In the genomic region with DNA sequence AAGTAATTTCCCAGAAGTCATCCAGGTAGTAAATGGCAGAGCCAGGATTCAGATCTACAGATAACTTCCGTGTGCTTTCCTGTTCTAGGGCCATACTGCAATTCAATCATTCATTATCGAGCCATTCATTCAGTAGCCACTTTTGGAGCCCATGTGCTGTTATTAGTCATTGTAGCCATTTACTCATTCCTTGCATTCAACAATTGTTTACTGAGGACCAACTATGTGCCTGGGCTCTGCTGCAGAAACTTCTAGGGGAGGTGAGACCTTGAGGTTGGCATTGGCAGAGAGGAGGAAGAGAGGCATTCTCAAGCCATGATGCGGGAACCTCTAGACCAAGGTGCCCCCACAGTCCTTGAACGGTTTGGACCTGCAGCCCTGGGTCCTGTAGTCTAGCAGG, we compare ENCODE assay signal across 19 cellular contexts. TPM values are rescaled to one million over a fixed set of nuclear protein-coding genes. Genes with fewer than 3 reads are reported as not detected.
DNase-seq lines count a peak whose midpoint lies in the region; ATAC-seq, FAIRE-seq and TF ChIP-seq lines count a peak whose summit lies in the region.
"Had no signal": no experiment of that assay in that cellular context is flagged by ENCODE, and none has a peak within 500 bp of the region (broad histone marks: within the 10 kb centered on the region; RNA-seq: fewer than 3 reads in every experiment).

No MANE protein-coding gene starts in this region.

- no peak overlapping the region for H3K56ac ChIP-seq in IMR-90 (ENCODE audit: extremely low read depth, insufficient read depth, low read length)

- H3K27ac ChIP-seq in A549 = peak overlapping the region; percentile 95 to 97
- H3K27ac ChIP-seq in IMR-90 (ENCODE audit: insufficient read depth, low read length) = no peak overlapping the region
- H3K27ac ChIP-seq in astrocyte (ENCODE audit: low read depth, low read length) = peak overlapping the region; percentile 41
- H3K27ac ChIP-seq in endodermal cell (ENCODE audit: low read depth, low read length) = no peak overlapping the region

- peaks cover 8% of the 10 kb centered on the region for H3K27me3 Mint-ChIP-seq in astrocyte (ENCODE audit: low read depth, unreplicated experiment)
- H3K27me3 Mint-ChIP-seq in endodermal cell (ENCODE audit: insufficient read depth) = peaks cover 2% of the 10 kb centered on the region

- in situ Hi-C loops in IMR-90 (cut with MboI; ENCODE audit: low sequenced_read_pairs) = no loop called here

- H3K36me3 Mint-ChIP-seq in astrocyte (ENCODE audit: low read depth, unreplicated experiment) = no peaks in the 10 kb centered on the region
- no peaks in the 10 kb centered on the region for H3K36me3 Mint-ChIP-seq in endodermal cell (ENCODE audit: low read depth)

- ATAC-seq in A549 (peak in 1 of 2 experiments; percentile 16; a peak in 2 of 6 replicates), IMR-90 (ENCODE audit: low read depth) (no peak), HG03565 (IDR thresholded peaks at IDR 0.05; ENCODE audit: unreplicated experiment) (no peak), HG03139 (IDR thresholded peaks at IDR 0.05; ENCODE audit: unreplicated experiment) (no peak)
- ATAC-seq: SK-N-SH treated with all-trans-retinoic acid at 6 μM for 48 hours had no signal

- H3K9me3 ChIP-seq in A549 (no peaks in the 10 kb centered on the region), IMR-90 (ENCODE audit: control insufficient read depth, insufficient read depth, low read length) (no peaks in the 10 kb centered on the region), astrocyte (ENCODE audit: insufficient read depth, low read depth, low read length) (no peaks in the 10 kb centered on the region), endodermal cell (ENCODE audit: control insufficient read depth, low read length) (no peaks in the 10 kb centered on the region)

- intact Hi-C loops in IMR-90 (cut with micrococcal nuclease) = no loop called here

- peak overlapping the region; percentile 52; the same call in 1 of the 2 replicates for H4K91ac ChIP-seq in IMR-90 (ENCODE audit: insufficient read depth, low read depth, low read length)

- H3K18ac ChIP-seq in IMR-90 (ENCODE audit: low read depth, low read length) = no peak overlapping the region

- peak overlapping the region; percentile 11 for H3K23ac ChIP-seq in IMR-90 (ENCODE audit: low read depth, low read length)

- dilution Hi-C loops in IMR-90 (cut with HindIII; ENCODE audit: low sequenced_read_pairs, unreplicated experiment) = no loop called here

- H3K4me3 ChIP-seq in A549 = no peak overlapping the region
- H3K4me3 ChIP-seq in IMR-90 (ENCODE audit: insufficient read depth, low read depth, low read length) = no peak overlapping the region
- no peak overlapping the region for H3K4me3 ChIP-seq in astrocyte (ENCODE audit: insufficient read depth, low read depth, low read length)
- no peak overlapping the region for H3K4me3 ChIP-seq in endodermal cell (ENCODE audit: low read length)

- no peak; a peak in 1 of 5 replicates for TF ChIP-seq EP300 in A549 (IDR thresholded peaks at IDR 0.05)

- peaks cover 92% of the 10 kb centered on the region for H3K4me1 ChIP-seq in A549
- peaks cover 29% of the 10 kb centered on the region for H3K4me1 ChIP-seq in IMR-90 (ENCODE audit: control insufficient read depth, insufficient read depth, low read length)
- H3K4me1 ChIP-seq in astrocyte (ENCODE audit: insufficient read depth, low read length) = peaks cover 43% of the 10 kb centered on the region
- peaks cover 5% of the 10 kb centered on the region for H3K4me1 ChIP-seq in endodermal cell (ENCODE audit: control insufficient read depth, insufficient read depth, low read length)

- no peak overlapping the region for H3K27ac Mint-ChIP-seq in astrocyte (ENCODE audit: unreplicated experiment)
- H3K27ac Mint-ChIP-seq in endodermal cell = no peak overlapping the region
- H3K27ac Mint-ChIP-seq: HFFc6, IgD-negative memory B cell had no signal

- peak in 1 of 2 experiments; percentile 29 for DNase-seq in A549 (ENCODE audit: low read depth in 1 of 2, low spot score in 1 of 2)
- DNase-seq in IMR-90 = peak; percentile 39
- DNase-seq in astrocyte (ENCODE audit: low read depth) = peak; percentile 43
- peak; percentile 25 for DNase-seq in glomerular visceral epithelial cell (ENCODE audit: extremely low spot score)
- no peak for DNase-seq in endodermal cell
- no peak for DNase-seq in NOMO-1 treated with DMSO at 0.1 percent for 48 hours (lab: John Stamatoyannopoulos, UW; ENCODE audit: unreplicated experiment)
- DNase-seq: GDM1, GOT3, HFFc6, NCI-H1092, NCI-H345, NCI-H69, Right ventricle myocardium superior had no signal

- H4K20me1 ChIP-seq in IMR-90 (ENCODE audit: insufficient read depth, low read length) (peaks cover 33% of the 10 kb centered on the region), astrocyte (ENCODE audit: insufficient read depth, low read length) (peaks cover 12% of the 10 kb centered on the region)

- CTCF ChIA-PET in A549 (lab: Yijun Ruan, JAX) = interaction anchor here (3.6 kb wide), 1 partner anchor 34 kb away, joined by 16 read pairs; no protein-coding TSS in a partner anchor
- CTCF ChIA-PET in IMR-90 (lab: Yijun Ruan, JAX) = no interaction called here

- H3K4me3 Mint-ChIP-seq in astrocyte (ENCODE audit: unreplicated experiment) (no peak overlapping the region), endodermal cell (no peak overlapping the region)
- H3K4me3 Mint-ChIP-seq: HFFc6, IgD-negative memory B cell had no signal

- FAIRE-seq in A549 (lab: Jason Lieb, UNC) (no peak), astrocyte (lab: Jason Lieb, UNC) (no peak)
- FAIRE-seq: A204.1, GM12892 had no signal

- TF ChIP-seq CTCF in A549 (IDR thresholded peaks at IDR 0.05) (no peak), IMR-90 (conservative IDR thresholded peaks at IDR 0.05; ENCODE audit: low read depth, low read length) (no peak), astrocyte (IDR thresholded peaks at IDR 0.05; ENCODE audit: insufficient read depth, low read depth, low read length) (no peak), endodermal cell (conservative IDR thresholded peaks at IDR 0.05) (no peak)

- H3K9ac ChIP-seq in IMR-90 (ENCODE audit: low read depth, low read length) (no peak overlapping the region), astrocyte (ENCODE audit: low read length) (no peak overlapping the region), endodermal cell (ENCODE audit: extremely low read depth, low read length, poor library complexity, severe bottlenecking) (no peak overlapping the region)

- H2BK15ac ChIP-seq in IMR-90 (ENCODE audit: low read depth, low read length) = peak overlapping the region; percentile 47; the same call in 1 of the 3 replicates

- BruUV-seq in IMR-90 (replicated peaks; lab: Mats Ljungman, UMichigan) = no TSS peak

- H2AFZ ChIP-seq in IMR-90 (replicated peaks; ENCODE audit: low read length, poor library complexity) (no peak overlapping the region), astrocyte (ENCODE audit: low read depth, low read length) (no peak overlapping the region)

- H3K36me3 ChIP-seq in IMR-90 (ENCODE audit: control insufficient read depth, insufficient read depth, low read length) (no peaks in the 10 kb centered on the region), astrocyte (ENCODE audit: insufficient read depth, low read length) (no peaks in the 10 kb centered on the region), endodermal cell (ENCODE audit: control insufficient read depth, insufficient read depth, low read length) (no peaks in the 10 kb centered on the region)

- POLR2A ChIA-PET in A549 (lab: Yijun Ruan, JAX) (no interaction called here), IMR-90 (lab: Charles Lee; ENCODE audit: unreplicated experiment) (no interaction called here)

- H3K27me3 ChIP-seq in IMR-90 (ENCODE audit: control insufficient read depth, insufficient read depth, low read length) (no peaks in the 10 kb centered on the region), astrocyte (ENCODE audit: insufficient read depth, low read length) (no peaks in the 10 kb centered on the region), endodermal cell (ENCODE audit: control insufficient read depth, insufficient read depth, low read length, poor library complexity, severe bottlenecking) (peaks cover 7% of the 10 kb centered on the region)

- peak overlapping the region; percentile 52; the same call in 1 of the 2 replicates for H2BK20ac ChIP-seq in IMR-90 (ENCODE audit: low read depth, low read length)

- peak overlapping the region; percentile 76 for H3K4me2 ChIP-seq in A549
- H3K4me2 ChIP-seq in IMR-90 (ENCODE audit: low read depth, low read length) = no peak overlapping the region
- H3K4me2 ChIP-seq in astrocyte (ENCODE audit: low read length) = peak overlapping the region; percentile 40

- no peak overlapping the region for H4K5ac ChIP-seq in IMR-90 (ENCODE audit: low read depth, low read length)

- TF ChIP-seq POLR2A in A549 (IDR thresholded peaks at IDR 0.05; ENCODE audit: low read length) = no peak
- no peak for TF ChIP-seq POLR2A in IMR-90 (IDR thresholded peaks at IDR 0.05; ENCODE audit: low read depth, low read length)

- H3K9me1 ChIP-seq in IMR-90 (ENCODE audit: insufficient read depth, low read length) = peaks cover 46% of the 10 kb centered on the region

- peak overlapping the region; percentile 67 for H2AK5ac ChIP-seq in IMR-90 (ENCODE audit: low read depth, low read length)

- H3K4me1 Mint-ChIP-seq in astrocyte (ENCODE audit: low read depth, unreplicated experiment) = peaks cover 25% of the 10 kb centered on the region
- H3K4me1 Mint-ChIP-seq in endodermal cell = peaks cover 48% of the 10 kb centered on the region

- H3K79me1 ChIP-seq in IMR-90 (ENCODE audit: low read depth in 1 of 2, low read length in 2 of 2) = peaks cover 34 to 98% of the 10 kb centered on the region in 2 experiments

- peak overlapping the region; percentile 48 for H2BK120ac ChIP-seq in IMR-90 (ENCODE audit: low read depth, low read length)

- 0 out of 2 replicates have a peak overlapping the region, but pooled peaks have one; percentile 29 for H3K14ac ChIP-seq in IMR-90 (replicated peaks; ENCODE audit: low read depth, low read length)

- no peak for TF ChIP-seq RAD21 in A549 (conservative IDR thresholded peaks at IDR 0.05 in 1 of 2, IDR thresholded peaks at IDR 0.05 in 1 of 2)
- TF ChIP-seq RAD21 in IMR-90 (IDR thresholded peaks at IDR 0.05; ENCODE audit: low read length) = no peak

- H2AK9ac ChIP-seq in IMR-90 (replicated peaks; ENCODE audit: low read depth, low read length, poor library complexity) = no peak overlapping the region

- no peaks in the 10 kb centered on the region for H3K9me3 Mint-ChIP-seq in astrocyte (ENCODE audit: unreplicated experiment)
- H3K9me3 Mint-ChIP-seq in endodermal cell = no peaks in the 10 kb centered on the region
- H3K9me3 Mint-ChIP-seq: HFFc6, IgD-negative memory B cell had no signal

- H2BK5ac ChIP-seq in IMR-90 (ENCODE audit: low read depth, low read length, poor library complexity, severe bottlenecking) = no peak overlapping the region

- peak overlapping the region; percentile 47 for H3K4ac ChIP-seq in IMR-90 (ENCODE audit: low read depth, low read length)

- WGBS in A549 (ENCODE audit: missing lambda C conversion rate) = 31% methylated on average over 4 of the region's 4 CpGs
- WGBS in IMR-90 (ENCODE audit: extremely low coverage in 2 of 2, insufficient read length in 1 of 2), 2 experiments = 100% methylated on average over 1 of the region's 4 CpGs; no CpG with 5 or more reads in 1 of the 2 experiments
- WGBS in endodermal cell (ENCODE audit: insufficient coverage in 1 of 2, insufficient read length in 1 of 2), 2 experiments = 93 to 100% methylated on average over 2 to 4 of the region's 4 CpGs

- peaks cover 87% of the 10 kb centered on the region for H3K79me2 ChIP-seq in astrocyte (ENCODE audit: insufficient read depth, low read length)

- peak overlapping the region in 1 of 2 experiments; percentile 18; a peak in 1 of 4 replicates for H4K8ac ChIP-seq in IMR-90 (ENCODE audit: low read depth in 2 of 2, low read length in 2 of 2)

RNA-seq across cellular contexts. Expression of gene EPHB2, which starts 27.9 kb away (rescaled TPM):
- 13.0 and 15.9 TPM in 2 replicates for polyA plus RNA-seq in A549 (2011; rRNA removed)
- polyA plus RNA-seq in A549 (2012; cell fraction: cytosol; rRNA removed) = 18.6 and 22.8 TPM in 2 replicates
- 40.4 and 46.8 TPM in 2 replicates for polyA plus RNA-seq in A549 (2012; cell fraction: nucleus; rRNA removed)
- 31.4 to 35.3 TPM (median 33.8 TPM) in 3 replicates for polyA plus RNA-seq in A549 (2017; fragmentation: RNase III; extraction: RNeasy Plus Mini Kit Qiagen cat#74134 plus additional on column Dnase treatment)
- polyA minus RNA-seq in A549 (2011; rRNA and poly(A)+ RNA removed) = 43.4 and 70.5 TPM in 2 replicates
- 54.7 and 58.8 TPM in 2 replicates for total RNA-seq in IMR-90 (2012; rRNA removed)
- polyA plus RNA-seq in IMR-90 (2012; rRNA removed) = 52.3 and 53.6 TPM in 2 replicates
- polyA plus RNA-seq in IMR-90 (2012; cell fraction: cytosol; rRNA removed) = 25.1 and 54.3 TPM in 2 replicates
- 18.5 and 36.7 TPM in 2 replicates for polyA plus RNA-seq in IMR-90 (2012; cell fraction: nucleus; rRNA removed; ENCODE audit: low replicate concordance)
- total RNA-seq in astrocyte = 7.5 and 8.4 TPM in 2 replicates
- 10 to 100 TPM; 34.0 to 50.7 TPM for total RNA-seq in endodermal cell
- 49.8 TPM for polyA plus RNA-seq in endodermal cell (2013, experiment 1 of 2)
- polyA plus RNA-seq in endodermal cell (2013, experiment 2 of 2) = 46.5 TPM
- polyA plus RNA-seq: IgD-negative memory B cell had no signal

Comparison
In these comparisons a context has a peak if more than half of its experiments do, and no peak if none do; other contexts are left out.
1. DNase-seq: peak in IMR-90 (single experiment), astrocyte (single experiment) and glomerular visceral epithelial cell (single experiment); none in endodermal cell (single experiment) and NOMO-1 treated with DMSO at 0.1 percent for 48 hours (single experiment).
2. H3K27ac ChIP-seq: peak in A549 (2 of 2) and astrocyte (single experiment); none in IMR-90 (single experiment) and endodermal cell (single experiment).